Comparison of ENCODE assay signal across 8 cellular contexts in genomic region chr11:10622957-10623787, GRCh38. TPM values are rescaled to one million over a fixed set of nuclear protein-coding genes. Genes with fewer than 3 reads are reported as not detected.
DNase-seq lines count a peak whose midpoint lies in the region; ATAC-seq, FAIRE-seq and TF ChIP-seq lines count a peak whose summit lies in the region.

No MANE protein-coding gene starts in this region.

- no peak for ATAC-seq in GM19035 (IDR thresholded peaks at IDR 0.05; ENCODE audit: unreplicated experiment)
- ATAC-seq in GM21423 (IDR thresholded peaks at IDR 0.05; ENCODE audit: unreplicated experiment): no peak
- no peak for ATAC-seq in GM19395 (IDR thresholded peaks at IDR 0.05; ENCODE audit: unreplicated experiment)

- no peak for TF ChIP-seq POLR2A in GM12892 (IDR thresholded peaks at IDR 0.05; ENCODE audit: low read depth, low read length)

- intact Hi-C loops in posterior vena cava (cut with DNase I): no loop called here

- no peak for DNase-seq in GM12892 (ENCODE audit: insufficient read length)
- peak; percentile 91 for DNase-seq in SIG-M5 treated with dmso at 0.1 percent for 504 hours (lab: John Stamatoyannopoulos, UW; ENCODE audit: unreplicated experiment)
- DNase-seq in epithelial cell of esophagus (ENCODE audit: low read depth): peak; percentile 33
- DNase-seq in posterior vena cava (ENCODE audit: low spot score): peak; percentile 82
- no peak for DNase-seq in DMS153 (lab: John Stamatoyannopoulos, UW)

- no peak for TF ChIP-seq CTCF in epithelial cell of esophagus (IDR thresholded peaks at IDR 0.05; ENCODE audit: insufficient read depth, low read depth, low read length, missing control alignments)

- no peak overlapping the region for H3K4me3 ChIP-seq in epithelial cell of esophagus (ENCODE audit: low read length)

- FAIRE-seq in GM12892 (lab: Jason Lieb, UNC): peak; percentile 77

RNA-seq across cellular contexts. Expression of gene LYVE1, which starts 54.7 kb away (rescaled TPM):
- polyA plus RNA-seq in GM12892 (2012; ENCODE audit: missing spikeins): not detected
- total RNA-seq in posterior vena cava: 100 to 1,000 TPM; 112 to 292 TPM

Comparison
In these comparisons a context has a peak if more than half of its experiments do, and no peak if none do; other contexts are left out.
1. DNase-seq: peak in SIG-M5 treated with dmso at 0.1 percent for 504 hours (single experiment), epithelial cell of esophagus (single experiment) and posterior vena cava (single experiment); none in GM12892 (single experiment) and DMS153 (single experiment).